ENCODE assay signal across 1 cellular context in the genomic region with DNA sequence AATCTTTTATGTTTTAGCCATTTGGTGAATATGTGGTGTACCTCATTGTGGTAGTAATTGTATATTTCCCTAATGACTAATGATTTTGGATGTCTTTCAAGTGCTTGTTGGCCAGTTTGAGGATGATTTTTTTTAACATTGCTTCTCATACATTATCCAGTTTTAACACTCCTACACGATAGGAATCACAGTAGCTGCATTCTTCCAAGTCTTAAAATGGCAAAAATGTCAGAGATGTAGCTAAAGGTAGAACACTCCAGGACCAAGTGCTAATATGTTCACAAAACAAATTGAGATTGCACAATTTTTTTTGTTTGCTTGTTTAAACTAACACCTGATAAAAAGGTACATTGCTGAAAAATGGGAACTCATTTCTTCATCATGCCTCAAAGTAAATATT.
TF ChIP-seq lines count a peak whose summit lies in the region.

No MANE protein-coding gene starts in this region.

TF ChIP-seq in IMR-90, 13 proteins besides CTCF, POLR2A, EP300 and RAD21 (continued from another document):
- TF ChIP-seq MAZ (IDR thresholded peaks at IDR 0.05; ENCODE audit: borderline replicate concordance, low read depth, low read length) (no peak), SMC3 (IDR thresholded peaks at IDR 0.05; ENCODE audit: low read depth, low read length) (no peak), RFX5 (IDR thresholded peaks at IDR 0.05; ENCODE audit: low read depth, low read length) (no peak), MAFK (IDR thresholded peaks at IDR 0.05; ENCODE audit: low read depth, low read length) (no peak)
